25 cellular contexts compared by ENCODE assay signal in the genomic region with DNA sequence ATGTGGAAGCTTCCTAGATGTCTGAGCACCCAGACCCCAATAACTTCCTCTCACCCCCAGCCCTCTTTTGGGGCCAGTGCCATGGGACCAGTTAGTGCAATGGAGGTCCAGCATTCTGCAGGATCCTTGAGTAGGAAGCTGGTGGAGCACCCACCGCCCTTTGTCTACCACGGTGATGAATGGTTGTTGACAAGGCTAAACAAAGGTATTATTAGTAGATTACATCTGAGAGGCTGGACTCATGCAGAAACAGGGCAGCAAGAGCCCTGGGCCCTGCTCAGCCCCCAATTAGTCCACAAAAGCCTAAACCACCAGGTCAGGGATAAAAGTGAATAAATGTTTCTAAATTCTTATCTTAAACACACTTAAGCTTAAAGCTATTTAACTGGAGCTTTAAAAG.
"Had no signal": no experiment of that assay in that cellular context is flagged by ENCODE, and none has a peak within 500 bp of the region (broad histone marks: within the 10 kb centered on the region; RNA-seq: fewer than 3 reads in every experiment).

No MANE protein-coding gene starts in this region.

- H3K4me1 Mint-ChIP-seq: naive thymus-derived CD8-positive, alpha-beta T cell; nephron progenitor cell; stimulated activated naive CD8-positive, alpha-beta T cell treated with anti-CD3 and anti-CD28 coated beads, Interleukin-15, amount 100 ng/mL, for 72 hours had no signal

- H3K4me3 Mint-ChIP-seq: effector memory CD8-positive, alpha-beta T cell; naive thymus-derived CD8-positive, alpha-beta T cell; nephron progenitor cell; stimulated activated naive CD8-positive, alpha-beta T cell treated with anti-CD3 and anti-CD28 coated beads, Interleukin-15, amount 100 ng/mL, for 72 hours had no signal

- H3K36me3 ChIP-seq: heart left ventricle, lower lobe of right lung, ovary, right lobe of liver, suprapubic skin, transverse colon, upper lobe of right lung, uterus had no signal

- ATAC-seq: effector memory CD8-positive, alpha-beta T cell; heart left ventricle; left colon; left ventricle myocardium superior; lower lobe of right lung; naive thymus-derived CD8-positive, alpha-beta T cell; psoas muscle; right lobe of liver; stimulated activated naive CD8-positive, alpha-beta T cell treated with anti-CD3 and anti-CD28 coated beads, Interleukin-15, amount 100 ng/mL, for 72 hours; upper lobe of right lung had no signal

- H3K27ac Mint-ChIP-seq: effector memory CD8-positive, alpha-beta T cell; naive thymus-derived CD8-positive, alpha-beta T cell; nephron progenitor cell; stimulated activated naive CD8-positive, alpha-beta T cell treated with anti-CD3 and anti-CD28 coated beads, Interleukin-15, amount 100 ng/mL, for 72 hours had no signal

- H3K36me3 Mint-ChIP-seq: naive thymus-derived CD8-positive, alpha-beta T cell had no signal

- H3K27me3 ChIP-seq: ovary, right lobe of liver, transverse colon, upper lobe of right lung, uterus had no signal

- DNase-seq: dermis blood vessel endothelial cell; effector memory CD8-positive, alpha-beta T cell; hippocampal formation; kidney glomerular epithelial cell; left colon; left ventricle myocardium superior; lower lobe of right lung; nephron progenitor cell; ovary; posterior cingulate gyrus; psoas muscle; right lobe of liver; small intestine; stimulated activated CD4-positive, alpha-beta T cell treated with anti-CD3 and anti-CD28 coated beads, Interleukin-15, amount 100 ng/mL, for 24 hours; stimulated activated CD4-positive, alpha-beta T cell treated with anti-CD3 and anti-CD28 coated beads, Interleukin-2, amount 100 ng/mL, for 48 hours; stimulated activated CD8-positive, alpha-beta memory T cell treated with anti-CD3 and anti-CD28 coated beads, Interleukin-4, amount 100 ng/mL, for 48 hours; stimulated activated naive CD4-positive, alpha-beta T cell; stimulated activated naive CD8-positive, alpha-beta T cell treated with anti-CD3 and anti-CD28 coated beads, Interleukin-15, amount 100 ng/mL, for 72 hours; transverse colon; upper lobe of right lung; uterus had no signal

- H3K27ac ChIP-seq: coronary artery, heart left ventricle, lower lobe of right lung, ovary, psoas muscle, right lobe of liver, suprapubic skin, transverse colon, upper lobe of right lung, uterus had no signal

- H3K4me1 ChIP-seq: heart left ventricle, lower lobe of right lung, psoas muscle, right lobe of liver, suprapubic skin, transverse colon, upper lobe of right lung, uterus had no signal

- H3K9me3 ChIP-seq: heart left ventricle, lower lobe of right lung, ovary, psoas muscle, right lobe of liver, suprapubic skin, transverse colon, upper lobe of right lung, uterus had no signal

- H3K9me3 Mint-ChIP-seq: effector memory CD8-positive, alpha-beta T cell; nephron progenitor cell had no signal

- H3K4me3 ChIP-seq: coronary artery, heart left ventricle, lower lobe of right lung, ovary, psoas muscle, right lobe of liver, suprapubic skin, transverse colon, upper lobe of right lung, uterus had no signal
